In genomic region chr5:74035521-74035937, GRCh38 we compare ENCODE assay signal across 9 cellular contexts.
DNase-seq lines count a peak whose midpoint lies in the region; ATAC-seq and TF ChIP-seq lines count a peak whose summit lies in the region.
"Had no signal": no experiment of that assay in that cellular context is flagged by ENCODE, and none has a peak within 500 bp of the region (broad histone marks: within the 10 kb centered on the region; RNA-seq: fewer than 3 reads in every experiment).

No MANE protein-coding gene starts in this region.

- peak; percentile 5 for DNase-seq in DMS114 treated with DMSO at 0.1 percent for 48 hours (lab: John Stamatoyannopoulos, UW; ENCODE audit: unreplicated experiment)
- peak; percentile 72 for DNase-seq in GM23248
- peak; percentile 60 for DNase-seq in NCI-H226
- peak in 1 of 4 donors; percentile 37 for DNase-seq in body of pancreas
- peak in 1 of 2 donors; percentile 5 for DNase-seq in left colon
- DNase-seq in uterus: peak; percentile 28 to 51
- no peak for DNase-seq in CD8-positive, alpha-beta memory T cell
- DNase-seq in posterior vena cava (ENCODE audit: low spot score): no peak

- CTCF ChIA-PET in CD8-positive, alpha-beta memory T cell (lab: Charles Lee): no interaction called here

- ATAC-seq in body of pancreas (peak; percentile 52), left colon (peak; percentile 54)

- H2AFZ ChIP-seq in GM23248: peak overlapping the region; percentile 50

- peaks cover 0 to 13% (median 2%) of the 10 kb centered on the region in 3 donors for H3K4me1 Mint-ChIP-seq in CD8-positive, alpha-beta memory T cell

- H3F3A ChIP-seq in GM23248 (ENCODE audit: insufficient read depth): peaks cover 25% of the 10 kb centered on the region

- H3K79me2 ChIP-seq in GM23248 (ENCODE audit: insufficient read depth): no peaks in the 10 kb centered on the region

- H3K9me3 Mint-ChIP-seq in CD8-positive, alpha-beta memory T cell: no peaks in the 10 kb centered on the region
- H3K9me3 Mint-ChIP-seq: IgD-negative memory B cell had no signal

- H3K9me2 ChIP-seq in GM23248 (ENCODE audit: insufficient read depth): no peaks in the 10 kb centered on the region

- H3K4me3 ChIP-seq in GM23248: peak overlapping the region; percentile 63
- no peak overlapping the region for H3K4me3 ChIP-seq in body of pancreas
- no peak overlapping the region for H3K4me3 ChIP-seq in uterus
- no peak overlapping the region for H3K4me3 ChIP-seq in CD8-positive, alpha-beta memory T cell (ENCODE audit: low read length)

- H3K4me1 ChIP-seq in GM23248 (ENCODE audit: insufficient read depth): peaks cover 29% of the 10 kb centered on the region
- H3K4me1 ChIP-seq in body of pancreas: no peaks in the 10 kb centered on the region
- H3K4me1 ChIP-seq in uterus: no peaks in the 10 kb centered on the region
- no peaks in the 10 kb centered on the region for H3K4me1 ChIP-seq in CD8-positive, alpha-beta memory T cell (ENCODE audit: insufficient read depth, low read length)

- intact Hi-C loops in body of pancreas (cut with DNase I) (no loop called here), left colon (cut with DNase I, micrococcal nuclease) (loop anchor here in 1 of 2 donors (10.0 kb wide), 1 partner anchor 609 kb away; the partner anchor contains the start of gene ENC1), uterus (cut with DNase I; ENCODE audit: low total_unique reads) (no loop called here), posterior vena cava (cut with DNase I) (no loop called here)

- H4K20me1 ChIP-seq in GM23248 (ENCODE audit: insufficient read depth): no peaks in the 10 kb centered on the region

- H3K27ac Mint-ChIP-seq in CD8-positive, alpha-beta memory T cell: no peak overlapping the region
- H3K27ac Mint-ChIP-seq: IgD-negative memory B cell had no signal

- H3K36me3 Mint-ChIP-seq in CD8-positive, alpha-beta memory T cell: no peaks in the 10 kb centered on the region
- H3K36me3 Mint-ChIP-seq: IgD-negative memory B cell had no signal

- H3K27ac ChIP-seq in GM23248 (no peak overlapping the region), body of pancreas (no peak overlapping the region), uterus (no peak overlapping the region)
- H3K27ac ChIP-seq in CD8-positive, alpha-beta memory T cell (ENCODE audit: low read depth, low read length): no peak overlapping the region

- TF ChIP-seq POLR2A in body of pancreas (IDR thresholded peaks at IDR 0.05) (no peak), uterus (IDR thresholded peaks at IDR 0.05) (no peak)

- H3K36me3 ChIP-seq in GM23248 (ENCODE audit: low read depth) (no peaks in the 10 kb centered on the region), body of pancreas (replicated peaks in 1 of 2; ENCODE audit: insufficient read depth in 1 of 2, low read depth in 2 of 2) (no peaks in the 10 kb centered on the region), uterus (no peaks in the 10 kb centered on the region)
- no peaks in the 10 kb centered on the region for H3K36me3 ChIP-seq in CD8-positive, alpha-beta memory T cell (ENCODE audit: insufficient read depth, low read length)

- H3K27me3 ChIP-seq in GM23248 (replicated peaks; ENCODE audit: insufficient read depth): no peaks in the 10 kb centered on the region
- H3K27me3 ChIP-seq in body of pancreas: no peaks in the 10 kb centered on the region
- H3K27me3 ChIP-seq in uterus: no peaks in the 10 kb centered on the region
- no peaks in the 10 kb centered on the region for H3K27me3 ChIP-seq in CD8-positive, alpha-beta memory T cell (ENCODE audit: insufficient read depth, low read length, poor library complexity, severe bottlenecking)

- no peaks in the 10 kb centered on the region for H3K9me3 ChIP-seq in GM23248 (ENCODE audit: low read depth)
- no peaks in the 10 kb centered on the region for H3K9me3 ChIP-seq in body of pancreas
- no peaks in the 10 kb centered on the region for H3K9me3 ChIP-seq in uterus
- no peaks in the 10 kb centered on the region for H3K9me3 ChIP-seq in CD8-positive, alpha-beta memory T cell (ENCODE audit: low read length)

- peak overlapping the region in 3 of 7 donors; percentile 15 to 49 (median 16) for H3K4me3 Mint-ChIP-seq in CD8-positive, alpha-beta memory T cell
- H3K4me3 Mint-ChIP-seq: IgD-negative memory B cell had no signal

- TF ChIP-seq CTCF in body of pancreas (IDR thresholded peaks at IDR 0.05): peak in 4 of 7 experiments; percentile 35 to 46 (median 41)
- TF ChIP-seq CTCF in uterus (IDR thresholded peaks at IDR 0.05): peak; percentile 16 to 49 (median 38)

- peaks cover 2 to 4% of the 10 kb centered on the region in 2 donors for H3K27me3 Mint-ChIP-seq in CD8-positive, alpha-beta memory T cell

- POLR2A ChIA-PET in CD8-positive, alpha-beta memory T cell (lab: Charles Lee): no interaction called here

- H3K4me2 ChIP-seq in GM23248 (ENCODE audit: unreplicated experiment): peak overlapping the region; percentile 66

- 29% methylated on average over 6 of the region's 6 CpGs for WGBS in GM23248 (ENCODE audit: low coverage in 1 of 2, low lambda C conversion rate in 2 of 2, missing lambda C conversion rate in 2 of 2), 2 experiments
- WGBS in body of pancreas, 2 donors: 42% methylated on average over 6 of the region's 6 CpGs

- in situ Hi-C loops in GM23248 (cut with MboI): loop anchor here (10.0 kb wide), 1 partner anchor 609 kb away; the partner anchor contains the start of gene ENC1

- H3K9ac ChIP-seq in GM23248: peak overlapping the region; percentile 54

Comparison
In these comparisons a context has a peak if more than half of its experiments do, and no peak if none do; other contexts are left out.
1. DNase-seq: peak in DMS114 treated with DMSO at 0.1 percent for 48 hours (single experiment), GM23248 (single experiment), NCI-H226 (single experiment) and uterus (2 of 2); none in CD8-positive, alpha-beta memory T cell (0 of 5) and posterior vena cava (single experiment).